In the genomic region with DNA sequence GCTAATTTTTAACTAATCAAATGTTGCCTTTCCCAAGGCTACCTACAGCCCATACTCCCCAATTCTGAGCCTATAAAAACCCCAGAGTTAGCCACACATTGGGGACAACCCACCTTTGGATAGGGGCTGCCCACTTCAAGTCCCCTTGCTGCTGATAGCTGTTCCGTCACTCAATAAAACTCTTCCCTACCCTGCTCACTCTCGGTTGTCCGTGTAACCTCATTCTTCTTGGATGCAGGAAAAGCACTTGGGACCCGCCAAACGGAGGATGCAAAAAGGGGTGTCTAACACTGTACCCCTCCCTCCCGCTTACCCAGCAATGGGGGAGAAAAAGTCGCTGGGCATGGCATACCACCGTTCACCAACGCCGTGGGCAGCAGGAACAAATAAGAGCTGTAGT, we compare ENCODE assay signal across 22 cellular contexts. TPM values are rescaled to one million over a fixed set of nuclear protein-coding genes. Genes with fewer than 3 reads are reported as not detected.
DNase-seq lines count a peak whose midpoint lies in the region; ATAC-seq, FAIRE-seq and TF ChIP-seq lines count a peak whose summit lies in the region.
"Had no signal": no experiment of that assay in that cellular context is flagged by ENCODE, and none has a peak within 500 bp of the region (broad histone marks: within the 10 kb centered on the region; RNA-seq: fewer than 3 reads in every experiment).

No MANE protein-coding gene starts in this region.

- H2BK20ac ChIP-seq in H9 (ENCODE audit: low read depth, low read length, poor library complexity, severe bottlenecking), result no peak overlapping the region

- H3K79me2 ChIP-seq in H9 (ENCODE audit: insufficient read depth, low read length) (peaks cover 41% of the 10 kb centered on the region), astrocyte (ENCODE audit: insufficient read depth, low read length) (peaks cover 96% of the 10 kb centered on the region)

- no peaks in the 10 kb centered on the region for H3K23me2 ChIP-seq in H9 (ENCODE audit: insufficient read length, low read depth, low read length, poor library complexity, severe bottlenecking)

- TF ChIP-seq CTCF in H9 (conservative IDR thresholded peaks at IDR 0.05) (no peak), astrocyte (IDR thresholded peaks at IDR 0.05; ENCODE audit: insufficient read depth, low read depth, low read length) (no peak), mucosa of descending colon (IDR thresholded peaks at IDR 0.05) (no peak)

- H3K4me1 ChIP-seq in H9 (ENCODE audit: insufficient read depth, low read length), result no peaks in the 10 kb centered on the region
- peaks cover 14% of the 10 kb centered on the region for H3K4me1 ChIP-seq in astrocyte (ENCODE audit: insufficient read depth, low read length)
- H3K4me1 ChIP-seq in iPS-15b (ENCODE audit: control insufficient read depth, insufficient read depth, low read length), result peaks cover 25% of the 10 kb centered on the region
- H3K4me1 ChIP-seq in skeletal muscle tissue (ENCODE audit: control insufficient read depth in 3 of 3, insufficient read depth in 3 of 3, low read length in 3 of 3), result peaks cover 39 to 56% (median 49%) of the 10 kb centered on the region in 3 donors
- H3K4me1 ChIP-seq in mucosa of descending colon (ENCODE audit: low read depth), result peaks cover 16% of the 10 kb centered on the region

- no peak overlapping the region for H4K8ac ChIP-seq in H9 (replicated peaks; ENCODE audit: insufficient read length, low read depth, low read length)

- H2AFZ ChIP-seq in H9 (ENCODE audit: low read length) (no peak overlapping the region), astrocyte (ENCODE audit: low read depth, low read length) (no peak overlapping the region)
- H2AFZ ChIP-seq: hepatocyte had no signal

- no peak overlapping the region for H4K91ac ChIP-seq in H9 (ENCODE audit: insufficient read length, low read depth, low read length)

- WGBS in H9 (ENCODE audit: extremely low coverage, insufficient read length, low lambda C conversion rate), result no CpG with 5 or more reads among the region's 10 CpGs

- H2BK15ac ChIP-seq in H9 (ENCODE audit: low read depth, low read length), result no peak overlapping the region

- H3K4ac ChIP-seq in H9 (ENCODE audit: low read depth, low read length), result no peak overlapping the region

- H3K56ac ChIP-seq in H9 (ENCODE audit: insufficient read length, low read depth, low read length), result no peak overlapping the region

- H3K4me1 Mint-ChIP-seq in H9 (peaks cover 32 to 36% of the 10 kb centered on the region in 2 experiments), astrocyte (ENCODE audit: low read depth, unreplicated experiment) (peaks cover 62% of the 10 kb centered on the region)

- no peak for DNase-seq in H9
- no peak for DNase-seq in astrocyte (ENCODE audit: low read depth)
- no peak for DNase-seq in mucosa of descending colon
- DNase-seq: activated naive CD8-positive, alpha-beta T cell treated with anti-CD3 and anti-CD28 coated beads, Interleukin-2, amount 10 ng/mL, durations not matched to agents 7 days and 5 days; DMS 273 treated with DMSO at 0.1 percent for 48 hours; MM.1S; NCI-H1436; NCI-H526; SK-N-SH; WERI-Rb-1 had no signal

- no peak overlapping the region for H4K5ac ChIP-seq in H9 (ENCODE audit: insufficient read length, low read depth, low read length)

- H3K79me1 ChIP-seq in H9 (ENCODE audit: insufficient read depth, low read depth, low read length, poor library complexity, severe bottlenecking), result peaks cover 26% of the 10 kb centered on the region

- H2BK5ac ChIP-seq in H9 (ENCODE audit: insufficient read length, low read length), result no peak overlapping the region

- H3K4me2 ChIP-seq in H9 (ENCODE audit: insufficient read depth, insufficient read length, low read length), result peak overlapping the region; percentile 38
- no peak overlapping the region for H3K4me2 ChIP-seq in astrocyte (ENCODE audit: low read length)
- H3K4me2 ChIP-seq: hepatocyte, SK-N-SH had no signal

- H3K9ac ChIP-seq in H9 (ENCODE audit: extremely low read depth, insufficient read length, low read length) (no peak overlapping the region), astrocyte (ENCODE audit: low read length) (no peak overlapping the region), iPS-15b (ENCODE audit: low read depth, low read length) (peak overlapping the region; percentile 19), skeletal muscle tissue (ENCODE audit: low read depth in 1 of 3, low read length in 3 of 3) (peak overlapping the region; percentile 54 to 79 (median 64))
- H3K9ac ChIP-seq: SK-N-SH had no signal

- no peak overlapping the region for H2BK12ac ChIP-seq in H9 (ENCODE audit: insufficient read length, low read depth, low read length)

- no peak overlapping the region for H3K14ac ChIP-seq in H9 (ENCODE audit: insufficient read depth, low read length)

- intact Hi-C loops in mucosa of descending colon (cut with DNase I, micrococcal nuclease), result no loop called here

- H3K9me3 Mint-ChIP-seq in H9 (no peaks in the 10 kb centered on the region), astrocyte (ENCODE audit: unreplicated experiment) (no peaks in the 10 kb centered on the region)
- H3K9me3 Mint-ChIP-seq: activated naive CD8-positive, alpha-beta T cell treated with anti-CD3 and anti-CD28 coated beads, Interleukin-2, amount 10 ng/mL, durations not matched to agents 7 days and 5 days; T-helper 2 cell treated with Interferon-gamma antibody and Interleukin-4, amounts not matched to agents 5 μg/mL and 100 μg/mL, for 36 hours had no signal

- no peak overlapping the region for H2AK5ac ChIP-seq in H9 (ENCODE audit: insufficient read length, low read length)

- H3K27me3 Mint-ChIP-seq in H9 (ENCODE audit: low read depth), result no peaks in the 10 kb centered on the region
- H3K27me3 Mint-ChIP-seq in astrocyte (ENCODE audit: low read depth, unreplicated experiment), result no peaks in the 10 kb centered on the region
- H3K27me3 Mint-ChIP-seq: activated naive CD8-positive, alpha-beta T cell treated with anti-CD3 and anti-CD28 coated beads, Interleukin-2, amount 10 ng/mL, durations not matched to agents 7 days and 5 days had no signal

- FAIRE-seq in astrocyte (lab: Jason Lieb, UNC), result no peak
- FAIRE-seq: K562 had no signal

- H4K20me1 ChIP-seq in H9 (ENCODE audit: control insufficient read depth, insufficient read depth, insufficient read length), result no peaks in the 10 kb centered on the region
- peaks cover 74% of the 10 kb centered on the region for H4K20me1 ChIP-seq in astrocyte (ENCODE audit: insufficient read depth, low read length)

- no peak overlapping the region for H3K4me3 Mint-ChIP-seq in H9
- H3K4me3 Mint-ChIP-seq in astrocyte (ENCODE audit: unreplicated experiment), result peak overlapping the region; percentile 37
- H3K4me3 Mint-ChIP-seq: activated naive CD8-positive, alpha-beta T cell treated with anti-CD3 and anti-CD28 coated beads, Interleukin-2, amount 10 ng/mL, durations not matched to agents 7 days and 5 days; CD14-positive monocyte; T-helper 2 cell treated with Interferon-gamma antibody and Interleukin-4, amounts not matched to agents 5 μg/mL and 100 μg/mL, for 36 hours had no signal

- H3K27ac Mint-ChIP-seq in H9 (peak overlapping the region in 2 of 3 experiments; percentile 55 to 87; a peak in 5 of 7 replicates), astrocyte (ENCODE audit: unreplicated experiment) (no peak overlapping the region)
- H3K27ac Mint-ChIP-seq: activated naive CD8-positive, alpha-beta T cell treated with anti-CD3 and anti-CD28 coated beads, Interleukin-2, amount 10 ng/mL, durations not matched to agents 7 days and 5 days; T-helper 2 cell treated with Interferon-gamma antibody and Interleukin-4, amounts not matched to agents 5 μg/mL and 100 μg/mL, for 36 hours had no signal

- no peak overlapping the region for H3T11ph ChIP-seq in H9 (ENCODE audit: low read length)

- H3K4me3 ChIP-seq in astrocyte (ENCODE audit: insufficient read depth, low read depth, low read length), result no peak overlapping the region
- H3K4me3 ChIP-seq in iPS-15b (ENCODE audit: low read depth, low read length), result no peak overlapping the region
- peak overlapping the region; percentile 33 to 68 (median 55) for H3K4me3 ChIP-seq in skeletal muscle tissue (ENCODE audit: low read length in 3 of 3)
- no peak overlapping the region for H3K4me3 ChIP-seq in mucosa of descending colon
- H3K4me3 ChIP-seq: HAP-1, hepatocyte, K562, suprapubic skin had no signal

- H3K27ac ChIP-seq in H9 (ENCODE audit: insufficient read length, low read depth, low read length) (peak overlapping the region; percentile 23), astrocyte (ENCODE audit: low read depth, low read length) (no peak overlapping the region), skeletal muscle tissue (ENCODE audit: low read depth, low read length) (peak overlapping the region; percentile 77)
- H3K27ac ChIP-seq: hepatocyte, suprapubic skin, WERI-Rb-1 had no signal

- H2BK120ac ChIP-seq in H9 (ENCODE audit: low read depth, low read length, poor library complexity, severe bottlenecking), result no peak overlapping the region

- H3K36me3 ChIP-seq in astrocyte (ENCODE audit: insufficient read depth, low read length) (peaks cover 10% of the 10 kb centered on the region), iPS-15b (ENCODE audit: control insufficient read depth, insufficient read depth, low read length) (peaks cover 2% of the 10 kb centered on the region), skeletal muscle tissue (ENCODE audit: control insufficient read depth in 3 of 3, insufficient read depth in 3 of 3, low read length in 3 of 3) (peaks cover 0 to 2% (median 0%) of the 10 kb centered on the region in 3 donors), mucosa of descending colon (ENCODE audit: low read depth) (no peaks in the 10 kb centered on the region)

- ATAC-seq in HG02884 (IDR thresholded peaks at IDR 0.05; ENCODE audit: unreplicated experiment) (no peak), HG03571 (IDR thresholded peaks at IDR 0.05; ENCODE audit: unreplicated experiment) (no peak), mucosa of descending colon (no peak)
- ATAC-seq: K562, sciatic nerve had no signal

- H3K27me3 ChIP-seq in H9 (ENCODE audit: insufficient read depth, low read length), result no peaks in the 10 kb centered on the region
- H3K27me3 ChIP-seq in astrocyte (ENCODE audit: insufficient read depth, low read length), result no peaks in the 10 kb centered on the region
- H3K27me3 ChIP-seq in iPS-15b (ENCODE audit: control insufficient read depth, insufficient read depth, low read length), result no peaks in the 10 kb centered on the region
- no peaks in the 10 kb centered on the region for H3K27me3 ChIP-seq in skeletal muscle tissue (ENCODE audit: control insufficient read depth in 3 of 3, insufficient read depth in 3 of 3, low read length in 3 of 3)
- H3K27me3 ChIP-seq: hepatocyte, suprapubic skin had no signal

- no peak overlapping the region for H3K23ac ChIP-seq in H9 (ENCODE audit: insufficient read length, low read depth, low read length)

- H3K36me3 Mint-ChIP-seq in H9 (ENCODE audit: insufficient read depth in 1 of 3, low read depth in 3 of 3), result peaks cover 4 to 40% (median 22%) of the 10 kb centered on the region in 3 experiments; a peak in 6 of 7 replicates
- H3K36me3 Mint-ChIP-seq in astrocyte (ENCODE audit: low read depth, unreplicated experiment), result peaks cover 13% of the 10 kb centered on the region

- H3K9me3 ChIP-seq in H9 (ENCODE audit: control insufficient read depth, low read depth, low read length), result no peaks in the 10 kb centered on the region
- no peaks in the 10 kb centered on the region for H3K9me3 ChIP-seq in astrocyte (ENCODE audit: insufficient read depth, low read depth, low read length)
- H3K9me3 ChIP-seq in iPS-15b (ENCODE audit: control insufficient read depth, insufficient read depth, low read length), result no peaks in the 10 kb centered on the region
- H3K9me3 ChIP-seq in skeletal muscle tissue (ENCODE audit: control insufficient read depth in 3 of 3, low read length in 3 of 3), result no peaks in the 10 kb centered on the region
- H3K9me3 ChIP-seq in mucosa of descending colon, result no peaks in the 10 kb centered on the region
- H3K9me3 ChIP-seq: HAP-1, SK-N-SH, suprapubic skin had no signal

- H3K18ac ChIP-seq in H9 (ENCODE audit: insufficient read length, low read depth, low read length), result no peak overlapping the region

RNA-seq across cellular contexts. Expression of gene IWS1, which starts 12.2 kb away (rescaled TPM):
- total RNA-seq in H9 (2021) (61.0 and 66.2 TPM in 2 replicates), astrocyte (51.6 and 56.2 TPM in 2 replicates), skeletal muscle tissue (24.5 TPM), mucosa of descending colon (10 to 100 TPM; 32.3 to 38.4 (median 33.2) TPM)

RNA-seq across cellular contexts. Expression of gene MYO7B, which starts 21.4 kb away (rescaled TPM):
- total RNA-seq in H9 (2021) (not detected in 2 replicates), astrocyte (0.34 and 0.77 TPM in 2 replicates), skeletal muscle tissue (1.0 TPM), mucosa of descending colon (100 to 1,000 TPM; 118 to 305 (median 199) TPM)
- total RNA-seq: G401, K562 had no signal

Comparison
In these comparisons a context has a peak if more than half of its experiments do, and no peak if none do; other contexts are left out.
1. H3K9ac ChIP-seq: peak in iPS-15b (single experiment) and skeletal muscle tissue (3 of 3); none in H9 (single experiment) and astrocyte (single experiment).
2. H3K4me3 ChIP-seq: peak in skeletal muscle tissue (3 of 3); none in astrocyte (single experiment), iPS-15b (single experiment) and mucosa of descending colon (single experiment).
3. RNA of gene MYO7B, which starts 21.4 kb away (total RNA-seq): 118 to 305 TPM in mucosa of descending colon; 1.0 TPM in skeletal muscle tissue (single experiment), 0.34 to 0.77 TPM in astrocyte and not detected in H9; every median in the first group is over 10 times any median in the second.